Comparison of ENCODE assay signal across 31 cellular contexts in genomic region chr10:29389935-29390334, GRCh38.
A peak's percentile ranks its signal among the peaks of the same experiment; 100 is the strongest.
DNase-seq lines count a peak whose midpoint lies in the region; ATAC-seq, FAIRE-seq and TF ChIP-seq lines count a peak whose summit lies in the region.
"Had no signal": no experiment of that assay in that cellular context is flagged by ENCODE, and none has a peak within 500 bp of the region (broad histone marks: within the 10 kb centered on the region; RNA-seq: fewer than 3 reads in every experiment).

No MANE protein-coding gene starts in this region.

- FAIRE-seq in endothelial cell of umbilical vein (lab: Jason Lieb, UNC) = peak; percentile 40
- peak; percentile 72 for FAIRE-seq in HepG2 (lab: Jason Lieb, UNC)
- FAIRE-seq in urothelium cell line (lab: Jason Lieb, UNC) = peak; percentile 55
- FAIRE-seq: TTC549 had no signal

- no peaks in the 10 kb centered on the region for H3K4me1 ChIP-seq in mammary epithelial cell (ENCODE audit: insufficient read depth, low read length)
- no peaks in the 10 kb centered on the region for H3K4me1 ChIP-seq in endothelial cell of umbilical vein (ENCODE audit: control insufficient read depth, extremely low read depth, insufficient read depth, low read length)
- H3K4me1 ChIP-seq in HepG2 (ENCODE audit: insufficient read depth, low read length) = peaks cover 51% of the 10 kb centered on the region
- H3K4me1 ChIP-seq in GM23248 (ENCODE audit: insufficient read depth) = no peaks in the 10 kb centered on the region
- H3K4me1 ChIP-seq: lower lobe of right lung, psoas muscle, upper lobe of right lung had no signal

- no peak overlapping the region for H3K9ac ChIP-seq in mammary epithelial cell (ENCODE audit: insufficient read depth, low read length)
- H3K9ac ChIP-seq in endothelial cell of umbilical vein (replicated peaks; ENCODE audit: extremely low read depth, insufficient read depth, low read length) = no peak overlapping the region
- H3K9ac ChIP-seq in HepG2 (ENCODE audit: insufficient read depth, low read depth, low read length) = 0 out of 2 replicates have a peak overlapping the region, but pooled peaks have one; percentile 23
- no peak overlapping the region for H3K9ac ChIP-seq in GM23248

- BruUV-seq in mammary epithelial cell (replicated peaks; lab: Mats Ljungman, UMichigan) (no TSS peak), MCF 10A (replicated peaks; lab: Mats Ljungman, UMichigan) (no TSS peak), endothelial cell of umbilical vein (replicated peaks; lab: Mats Ljungman, UMichigan) (no TSS peak), HepG2 (replicated peaks; lab: Mats Ljungman, UMichigan) (no TSS peak)

- no peaks in the 10 kb centered on the region for H3K9me3 Mint-ChIP-seq in MCF 10A (ENCODE audit: unreplicated experiment)
- H3K9me3 Mint-ChIP-seq: activated naive CD8-positive, alpha-beta T cell treated with anti-CD3 and anti-CD28 coated beads, Interleukin-2, amount 10 ng/mL, durations not matched to agents 7 days and 5 days; CD8-positive, alpha-beta memory T cell had no signal

- no peaks in the 10 kb centered on the region for H3K9me1 ChIP-seq in endothelial cell of umbilical vein (replicated peaks; ENCODE audit: control insufficient read depth, extremely low read depth, insufficient read depth, low read length)

- DNase-seq in mammary epithelial cell = peak; percentile 8
- no peak for DNase-seq in MCF 10A (ENCODE audit: unreplicated experiment)
- no peak for DNase-seq in endothelial cell of umbilical vein (ENCODE audit: low read depth, low spot score)
- DNase-seq in HepG2 (ENCODE audit: low spot score) = peak; percentile 66
- no peak for DNase-seq in urothelium cell line (ENCODE audit: low spot score)
- no peak for DNase-seq in GM23248
- DNase-seq in NCI-H2029 treated with DMSO at 0.1 percent for 48 hours (lab: John Stamatoyannopoulos, UW) = no peak
- DNase-seq in Right ventricle myocardium superior = no peak
- DNase-seq: 8988T; activated CD4-positive, alpha-beta T cell treated with anti-CD3 and anti-CD28 coated beads for 1 hour; activated CD8-positive, alpha-beta T cell treated with anti-CD3 and anti-CD28 coated beads, Interleukin-2, amount 10 ng/mL, durations not matched to agents 7 days and 5 days; activated effector memory CD4-positive, alpha-beta T cell treated with Interleukin-2 at 50 U/mL for 16 hours; activated naive CD8-positive, alpha-beta T cell treated with anti-CD3 and anti-CD28 coated beads, Interleukin-2, amount 10 ng/mL, durations not matched to agents 7 days and 5 days; activated T-cell treated with anti-CD3 and anti-CD28 coated beads for 4 hours; AML-193; CD8-positive, alpha-beta memory T cell; cerebellar nuclear complex; DMS153; GOT3; hypothalamus; KG1; lower lobe of right lung; NCI-H146; NCI-H69; PC-3; psoas muscle; T-helper 1 cell; upper lobe of right lung had no signal

- intact Hi-C loops in mammary epithelial cell (cut with micrococcal nuclease) = no loop called here
- intact Hi-C loops in MCF 10A (cut with micrococcal nuclease) = loop anchor here (5.0 kb wide), 2 partner anchors 107 to 728 kb away; no protein-coding TSS in a partner anchor
- intact Hi-C loops in endothelial cell of umbilical vein (cut with micrococcal nuclease) = no loop called here
- intact Hi-C loops in HepG2 (cut with micrococcal nuclease; ENCODE audit: unreplicated experiment) = loop anchor here (1.0 to 5.0 kb wide), 3 partner anchors 12 to 73 kb away; no protein-coding TSS in a partner anchor
- intact Hi-C loops in Right ventricle myocardium superior (cut with DNase I) = loop anchor here (5.0 to 10.0 kb wide), 2 partner anchors 57 to 105 kb away; no protein-coding TSS in a partner anchor

- TF ChIP-seq EP300 in HepG2 (IDR thresholded peaks at IDR 0.05; ENCODE audit: low read depth in 2 of 2, low read length in 2 of 2) (no peak), HepG2 (CRISPR knock-in tag; IDR thresholded peaks at IDR 0.05; ENCODE audit: borderline replicate concordance) (no peak)

- H3K4me1 Mint-ChIP-seq in MCF 10A (ENCODE audit: insufficient read depth, unreplicated experiment) = no peaks in the 10 kb centered on the region

- H3K27me3 ChIP-seq in mammary epithelial cell (ENCODE audit: insufficient read depth, low read length) (no peaks in the 10 kb centered on the region), endothelial cell of umbilical vein (ENCODE audit: control insufficient read depth in 2 of 2, insufficient read depth in 2 of 2, low read length in 2 of 2) (peaks cover 8 to 10% of the 10 kb centered on the region in 2 experiments), HepG2 (ENCODE audit: control insufficient read depth in 1 of 2, insufficient read depth in 2 of 2, low read length in 2 of 2) (no peaks in the 10 kb centered on the region), GM23248 (replicated peaks; ENCODE audit: insufficient read depth) (peaks cover 22% of the 10 kb centered on the region)
- H3K27me3 ChIP-seq: gastroesophageal sphincter, upper lobe of right lung had no signal

- no peak overlapping the region for H3K27ac Mint-ChIP-seq in MCF 10A (ENCODE audit: low read depth, unreplicated experiment)
- H3K27ac Mint-ChIP-seq: activated CD8-positive, alpha-beta T cell treated with anti-CD3 and anti-CD28 coated beads, Interleukin-2, amount 10 ng/mL, durations not matched to agents 7 days and 5 days; activated naive CD8-positive, alpha-beta T cell treated with anti-CD3 and anti-CD28 coated beads, Interleukin-2, amount 10 ng/mL, durations not matched to agents 7 days and 5 days had no signal

- no peak overlapping the region for H3K4me2 ChIP-seq in mammary epithelial cell (ENCODE audit: insufficient read depth, low read depth, low read length)
- H3K4me2 ChIP-seq in endothelial cell of umbilical vein (ENCODE audit: insufficient read depth, low read length) = no peak overlapping the region
- H3K4me2 ChIP-seq in HepG2 (ENCODE audit: low read depth, low read length) = peak overlapping the region; percentile 54
- H3K4me2 ChIP-seq in GM23248 (ENCODE audit: unreplicated experiment) = no peak overlapping the region

- no peaks in the 10 kb centered on the region for H3K36me3 Mint-ChIP-seq in MCF 10A (ENCODE audit: insufficient read depth, unreplicated experiment)
- H3K36me3 Mint-ChIP-seq: activated naive CD8-positive, alpha-beta T cell treated with anti-CD3 and anti-CD28 coated beads, Interleukin-2, amount 10 ng/mL, durations not matched to agents 7 days and 5 days; CD8-positive, alpha-beta memory T cell had no signal

- H4K20me1 ChIP-seq in mammary epithelial cell (ENCODE audit: insufficient read depth, low read length) (no peaks in the 10 kb centered on the region), endothelial cell of umbilical vein (replicated peaks; ENCODE audit: control insufficient read depth, extremely low read depth, insufficient read depth, low read length) (no peaks in the 10 kb centered on the region), HepG2 (ENCODE audit: insufficient read depth, low read length) (no peaks in the 10 kb centered on the region), GM23248 (ENCODE audit: insufficient read depth) (no peaks in the 10 kb centered on the region)

- no peak overlapping the region for H3K4me3 Mint-ChIP-seq in MCF 10A (ENCODE audit: unreplicated experiment)
- H3K4me3 Mint-ChIP-seq: activated CD8-positive, alpha-beta T cell treated with anti-CD3 and anti-CD28 coated beads, Interleukin-2, amount 10 ng/mL, durations not matched to agents 7 days and 5 days; activated naive CD8-positive, alpha-beta T cell treated with anti-CD3 and anti-CD28 coated beads, Interleukin-2, amount 10 ng/mL, durations not matched to agents 7 days and 5 days; CD8-positive, alpha-beta memory T cell had no signal

- H2AFZ ChIP-seq in mammary epithelial cell (ENCODE audit: low read depth, low read length) (no peak overlapping the region), endothelial cell of umbilical vein (ENCODE audit: low read depth, low read length) (no peak overlapping the region), HepG2 (ENCODE audit: low read length) (peak overlapping the region; percentile 8), GM23248 (no peak overlapping the region)

- CTCF ChIA-PET in mammary epithelial cell (lab: Charles Lee; ENCODE audit: low non-redundant PET) = interaction anchor here (0.6 to 0.7 kb wide), 2 partner anchors 57 to 712 kb away, joined by 4 to 5 read pairs; partner anchors contain the start of gene BAMBI
- CTCF ChIA-PET in MCF 10A (lab: Yijun Ruan, JAX) = interaction anchor here (1.5 to 2.1 kb wide), 2 partner anchors 12 to 58 kb away, joined by 5 to 8 read pairs; no protein-coding TSS in a partner anchor
- CTCF ChIA-PET in endothelial cell of umbilical vein (lab: Charles Lee) = interaction anchor here (1.2 to 1.5 kb wide), 2 partner anchors 58 to 726 kb away, joined by 3 to 4 read pairs; no protein-coding TSS in a partner anchor
- CTCF ChIA-PET in HepG2 (lab: Yijun Ruan, JAX; ENCODE audit: low intra/inter-chr PET ratio, low total read pairs) = no interaction called here

- ATAC-seq in HepG2 (peak; percentile 57), Right ventricle myocardium superior (ENCODE audit: poor library complexity) (no peak)
- ATAC-seq: activated CD8-positive, alpha-beta T cell treated with anti-CD3 and anti-CD28 coated beads, Interleukin-2, amount 10 ng/mL, durations not matched to agents 7 days and 5 days; gastroesophageal sphincter; lower lobe of right lung; PC-3; psoas muscle; upper lobe of right lung had no signal

- dilution Hi-C loops in mammary epithelial cell (cut with HindIII; ENCODE audit: low sequenced_read_pairs) (no loop called here), endothelial cell of umbilical vein (cut with MboI; ENCODE audit: extremely low pct_ligation_motif_present, low sequenced_read_pairs) (no loop called here)

- no peak for TF ChIP-seq POLR2A in endothelial cell of umbilical vein (IDR thresholded peaks at IDR 0.05; ENCODE audit: low read depth, low read length)
- no peak for TF ChIP-seq POLR2A in HepG2 (IDR thresholded peaks at IDR 0.05; ENCODE audit: insufficient read depth in 1 of 2, low read depth in 2 of 2, low read length in 2 of 2)

- no peaks in the 10 kb centered on the region for H3K9me2 ChIP-seq in GM23248 (ENCODE audit: insufficient read depth)

- TF ChIP-seq CTCF in mammary epithelial cell (conservative IDR thresholded peaks at IDR 0.05 in 1 of 2, IDR thresholded peaks at IDR 0.05 in 1 of 2; ENCODE audit: extremely low read depth in 1 of 2, insufficient read depth in 1 of 2, low read depth in 1 of 2, low read length in 2 of 2) = no peak
- no peak for TF ChIP-seq CTCF in MCF 10A (IDR thresholded peaks at IDR 0.05; ENCODE audit: unreplicated experiment)
- TF ChIP-seq CTCF in endothelial cell of umbilical vein (IDR thresholded peaks at IDR 0.05; ENCODE audit: extremely low read depth in 1 of 2, insufficient read depth in 1 of 2, low read depth in 1 of 2, low read length in 2 of 2) = no peak
- TF ChIP-seq CTCF in HepG2 (CRISPR knock-in tag; IDR thresholded peaks at IDR 0.05) = no peak

- H3K79me2 ChIP-seq in mammary epithelial cell (ENCODE audit: insufficient read depth, low read length) (no peaks in the 10 kb centered on the region), endothelial cell of umbilical vein (ENCODE audit: control insufficient read depth, insufficient read depth, low read length) (no peaks in the 10 kb centered on the region), HepG2 (ENCODE audit: insufficient read depth, low read length) (no peaks in the 10 kb centered on the region), GM23248 (ENCODE audit: insufficient read depth) (no peaks in the 10 kb centered on the region)

- H3K27ac ChIP-seq in mammary epithelial cell (ENCODE audit: insufficient read depth, low read depth, low read length) = no peak overlapping the region
- H3K27ac ChIP-seq in endothelial cell of umbilical vein (ENCODE audit: insufficient read depth, low read depth, low read length) = no peak overlapping the region
- no peak overlapping the region for H3K27ac ChIP-seq in HepG2 (ENCODE audit: extremely low read length, insufficient read depth, low read length)
- no peak overlapping the region for H3K27ac ChIP-seq in GM23248
- H3K27ac ChIP-seq: epithelial cell of prostate, gastroesophageal sphincter, lower lobe of right lung, psoas muscle, upper lobe of right lung had no signal

- H3K4me3 ChIP-seq in mammary epithelial cell (replicated peaks in 1 of 3; ENCODE audit: insufficient read depth in 1 of 3, low read depth in 2 of 3, low read length in 3 of 3) (no peak overlapping the region), endothelial cell of umbilical vein (replicated peaks in 1 of 3; ENCODE audit: insufficient read depth in 1 of 3, low read depth in 1 of 3, low read length in 3 of 3) (no peak overlapping the region), HepG2 (replicated peaks in 1 of 3; ENCODE audit: insufficient read depth in 1 of 3, low read depth in 2 of 3, low read length in 3 of 3) (peak overlapping the region; percentile 11 to 29 (median 18); a peak in 5 of 6 replicates), GM23248 (no peak overlapping the region)
- H3K4me3 ChIP-seq: gastroesophageal sphincter, lower lobe of right lung, psoas muscle, upper lobe of right lung had no signal

- H3K27me3 Mint-ChIP-seq in MCF 10A (ENCODE audit: insufficient read depth, unreplicated experiment) = peaks cover 8% of the 10 kb centered on the region

- POLR2A ChIA-PET in MCF 10A (lab: Yijun Ruan, JAX) = no interaction called here
- POLR2A ChIA-PET in endothelial cell of umbilical vein (lab: Charles Lee) = no interaction called here
- POLR2A ChIA-PET in HepG2 (lab: Yijun Ruan, JAX) = interaction anchor here (3.1 kb wide), 1 partner anchor 20 kb away, joined by 10 read pairs; no protein-coding TSS in a partner anchor

- H3K9me3 ChIP-seq in mammary epithelial cell (replicated peaks; ENCODE audit: insufficient read depth, low read length) = no peaks in the 10 kb centered on the region
- H3K9me3 ChIP-seq in endothelial cell of umbilical vein (replicated peaks; ENCODE audit: control insufficient read depth, insufficient read depth, low read length) = no peaks in the 10 kb centered on the region
- H3K9me3 ChIP-seq in HepG2 (ENCODE audit: low read length) = no peaks in the 10 kb centered on the region
- H3K9me3 ChIP-seq in GM23248 (ENCODE audit: low read depth) = no peaks in the 10 kb centered on the region
- H3K9me3 ChIP-seq: gastroesophageal sphincter, lower lobe of right lung, psoas muscle, upper lobe of right lung had no signal

- in situ Hi-C loops in mammary epithelial cell (cut with MboI; ENCODE audit: low sequenced_read_pairs in 2 of 2) (no loop called here), HepG2 (cut with HindIII; ENCODE audit: extremely low pct_ligation_motif_present, low pct_unique_long_range_greater_than_20kb) (loop anchor here (5.0 kb wide), 1 partner anchor 57 kb away; no protein-coding TSS in a partner anchor), GM23248 (cut with MboI) (loop anchor here (10.0 kb wide), 1 partner anchor 115 kb away; no protein-coding TSS in a partner anchor)

- H3F3A ChIP-seq in GM23248 (ENCODE audit: insufficient read depth) = no peaks in the 10 kb centered on the region

- 79% methylated on average over 9 of the region's 9 CpGs for WGBS in mammary epithelial cell (ENCODE audit: low coverage, missing lambda C conversion rate)
- 1% methylated on average over 9 of the region's 9 CpGs for WGBS in HepG2 (ENCODE audit: low lambda C conversion rate)
- 70% methylated on average over 9 of the region's 9 CpGs for WGBS in GM23248 (ENCODE audit: low coverage in 1 of 2, low lambda C conversion rate in 2 of 2, missing lambda C conversion rate in 2 of 2), 2 experiments

- H3K36me3 ChIP-seq in mammary epithelial cell (ENCODE audit: insufficient read depth, low read length) (no peaks in the 10 kb centered on the region), endothelial cell of umbilical vein (ENCODE audit: control insufficient read depth in 2 of 2, extremely low read depth in 1 of 2, insufficient read depth in 2 of 2, low read length in 2 of 2) (no peaks in the 10 kb centered on the region), HepG2 (replicated peaks in 1 of 2; ENCODE audit: control insufficient read depth in 1 of 2, insufficient read depth in 2 of 2, low read length in 2 of 2) (no peaks in the 10 kb centered on the region), GM23248 (ENCODE audit: low read depth) (no peaks in the 10 kb centered on the region)
- H3K36me3 ChIP-seq: gastroesophageal sphincter, lower lobe of right lung, upper lobe of right lung had no signal

- no peak for TF ChIP-seq RAD21 in HepG2 (CRISPR knock-in tag; IDR thresholded peaks at IDR 0.05)

Comparison
In these comparisons a context has a peak if more than half of its experiments do, and no peak if none do; other contexts are left out.
1. DNase-seq: peak in mammary epithelial cell (single experiment) and HepG2 (single experiment); none in MCF 10A (single experiment), endothelial cell of umbilical vein (single experiment), urothelium cell line (single experiment), GM23248 (single experiment), NCI-H2029 treated with DMSO at 0.1 percent for 48 hours (single experiment) and Right ventricle myocardium superior (single experiment).
2. intact Hi-C loops: an anchor here in MCF 10A (5.0 kb wide), HepG2 (1.0 to 5.0 kb wide) and Right ventricle myocardium superior (5.0 to 10.0 kb wide); none called in mammary epithelial cell and endothelial cell of umbilical vein.
3. H3K4me3 ChIP-seq: peak in HepG2 (3 of 3); none in mammary epithelial cell (0 of 3), endothelial cell of umbilical vein (0 of 3) and GM23248 (single experiment).
4. in situ Hi-C loops: an anchor here in HepG2 (5.0 kb wide) and GM23248 (10.0 kb wide); none called in mammary epithelial cell.